ENCODE assay signal across 28 cellular contexts in genomic region chr14:69640931-69641330, GRCh38. TPM values are rescaled to one million over a fixed set of nuclear protein-coding genes. Genes with fewer than 3 reads are reported as not detected.
DNase-seq lines count a peak whose midpoint lies in the region; ATAC-seq and TF ChIP-seq lines count a peak whose summit lies in the region.
"Had no signal": no experiment of that assay in that cellular context is flagged by ENCODE, and none has a peak within 500 bp of the region (broad histone marks: within the 10 kb centered on the region; RNA-seq: fewer than 3 reads in every experiment).

No MANE protein-coding gene starts in this region.

- intact Hi-C loops in Calu3 (cut with micrococcal nuclease; ENCODE audit: unreplicated experiment), result no loop called here
- intact Hi-C loops in prostate gland (cut with DNase I), result no loop called here

- no peak overlapping the region for H3K4me3 Mint-ChIP-seq in T-helper 2 cell treated with Interferon-gamma antibody and Interleukin-4, amounts not matched to agents 5 μg/mL and 100 μg/mL, for 36 hours
- no peak overlapping the region for H3K4me3 Mint-ChIP-seq in Calu3 (ENCODE audit: low read depth, unreplicated experiment)
- no peak overlapping the region for H3K4me3 Mint-ChIP-seq in WTC11
- no peak overlapping the region for H3K4me3 Mint-ChIP-seq in memory B cell
- H3K4me3 Mint-ChIP-seq: neural crest cell; stimulated activated naive CD8-positive, alpha-beta T cell treated with anti-CD3 and anti-CD28 coated beads, Interleukin-15, amount 100 ng/mL, for 72 hours had no signal

- POLR2A ChIA-PET in WTC11 (lab: Charles Lee), result no interaction called here

- peak overlapping the region; percentile 6 for H3K27ac Mint-ChIP-seq in T-helper 2 cell treated with Interferon-gamma antibody and Interleukin-4, amounts not matched to agents 5 μg/mL and 100 μg/mL, for 36 hours
- H3K27ac Mint-ChIP-seq in Calu3 (ENCODE audit: unreplicated experiment) (peak overlapping the region; percentile 63), WTC11 (no peak overlapping the region), memory B cell (peak overlapping the region; percentile 92)
- H3K27ac Mint-ChIP-seq: stimulated activated naive CD8-positive, alpha-beta T cell treated with anti-CD3 and anti-CD28 coated beads, Interleukin-15, amount 100 ng/mL, for 72 hours had no signal

- H3K36me3 Mint-ChIP-seq in T-helper 2 cell treated with Interferon-gamma antibody and Interleukin-4, amounts not matched to agents 5 μg/mL and 100 μg/mL, for 36 hours (ENCODE audit: low read depth), result peaks cover 49% of the 10 kb centered on the region
- H3K36me3 Mint-ChIP-seq in Calu3 (ENCODE audit: insufficient read depth, unreplicated experiment) (peaks cover 32% of the 10 kb centered on the region), WTC11 (peaks cover 28% of the 10 kb centered on the region), memory B cell (peaks cover 34% of the 10 kb centered on the region)

- ATAC-seq in WTC11 (no peak), memory B cell (ENCODE audit: low read depth) (no peak), HG02884 (IDR thresholded peaks at IDR 0.05; ENCODE audit: unreplicated experiment) (no peak), HG03457 (IDR thresholded peaks at IDR 0.05; ENCODE audit: unreplicated experiment) (no peak)
- ATAC-seq: activated naive CD4-positive, alpha-beta T cell treated with anti-CD3 and anti-CD28 coated beads, Interleukin-2, amount 50 U/mL, for 72 hours; left cardiac atrium; PC-3; stimulated activated naive CD8-positive, alpha-beta T cell treated with anti-CD3 and anti-CD28 coated beads, Interleukin-15, amount 100 ng/mL, for 72 hours had no signal

- peaks cover 54% of the 10 kb centered on the region for H3K4me1 Mint-ChIP-seq in T-helper 2 cell treated with Interferon-gamma antibody and Interleukin-4, amounts not matched to agents 5 μg/mL and 100 μg/mL, for 36 hours (ENCODE audit: low read depth)
- H3K4me1 Mint-ChIP-seq in Calu3 (ENCODE audit: low read depth, unreplicated experiment) (peaks cover 70% of the 10 kb centered on the region), WTC11 (peaks cover 34% of the 10 kb centered on the region), memory B cell (peaks cover 61% of the 10 kb centered on the region)

- H3K36me3 ChIP-seq in prostate gland, result no peaks in the 10 kb centered on the region
- H3K36me3 ChIP-seq: MG63, thoracic aorta had no signal

- no peak for DNase-seq in T-helper 2 cell treated with Interferon-gamma antibody and Interleukin-4, amounts not matched to agents 5 μg/mL and 100 μg/mL, for 36 hours (ENCODE audit: low spot score)
- DNase-seq in T-helper 2 cell (no peak), Calu3 (no peak), WTC11 (ENCODE audit: low spot score) (no peak), memory B cell (ENCODE audit: low spot score in 2 of 2) (no peak), prostate gland (ENCODE audit: low spot score) (no peak)
- DNase-seq: activated CD4-positive, alpha-beta T cell treated with anti-CD3 and anti-CD28 coated beads for 48 hours; aorta; GOT3; left cardiac atrium; mammary epithelial cell; MG63; NCI-H1105; NCI-H1930; NCI-H524 treated with DMSO at 0.1 percent for 48 hours; NK-92 treated with Interleukin-12 subunit alpha and Interleukin-12 subunit beta, amount 100 ng/mL, for 24 hours; PC-3; small intestine; stimulated activated naive CD8-positive, alpha-beta T cell treated with anti-CD3 and anti-CD28 coated beads, Interleukin-15, amount 100 ng/mL, for 72 hours had no signal

- H3K27me3 Mint-ChIP-seq in T-helper 2 cell treated with Interferon-gamma antibody and Interleukin-4, amounts not matched to agents 5 μg/mL and 100 μg/mL, for 36 hours (ENCODE audit: low read depth), result no peaks in the 10 kb centered on the region
- H3K27me3 Mint-ChIP-seq in Calu3 (ENCODE audit: unreplicated experiment), result no peaks in the 10 kb centered on the region
- H3K27me3 Mint-ChIP-seq in WTC11 (ENCODE audit: low read depth), result no peaks in the 10 kb centered on the region; the same call in 1 of the 2 replicates
- H3K27me3 Mint-ChIP-seq in memory B cell, result no peaks in the 10 kb centered on the region
- H3K27me3 Mint-ChIP-seq: stimulated activated naive CD8-positive, alpha-beta T cell treated with anti-CD3 and anti-CD28 coated beads, Interleukin-15, amount 100 ng/mL, for 72 hours had no signal

- BruUV-seq in Calu3 (replicated peaks; lab: Mats Ljungman, UMichigan), result no TSS peak

- H3K4me1 ChIP-seq in prostate gland (replicated peaks), result peaks cover 18% of the 10 kb centered on the region

- H3K27me3 ChIP-seq in prostate gland (replicated peaks; ENCODE audit: insufficient read depth), result no peaks in the 10 kb centered on the region
- H3K27me3 ChIP-seq: hepatocyte, MG63 had no signal

- H3K9me3 Mint-ChIP-seq in T-helper 2 cell treated with Interferon-gamma antibody and Interleukin-4, amounts not matched to agents 5 μg/mL and 100 μg/mL, for 36 hours, result peaks cover 27% of the 10 kb centered on the region
- H3K9me3 Mint-ChIP-seq in Calu3 (ENCODE audit: low read depth, unreplicated experiment) (peaks cover 4% of the 10 kb centered on the region), WTC11 (peaks cover 30% of the 10 kb centered on the region), memory B cell (peaks cover 7% of the 10 kb centered on the region)

- TF ChIP-seq POLR2A in prostate gland (IDR thresholded peaks at IDR 0.05), result no peak

- no peak overlapping the region for H3K27ac ChIP-seq in prostate gland
- H3K27ac ChIP-seq: hepatocyte, KMS-11, parathyroid adenoma, SK-N-MC, thoracic aorta had no signal

- H3K9me3 ChIP-seq in prostate gland, result no peaks in the 10 kb centered on the region
- H3K9me3 ChIP-seq: thoracic aorta had no signal

- CTCF ChIA-PET in Calu3 (lab: Charles Lee), result no interaction called here
- CTCF ChIA-PET in WTC11 (lab: Charles Lee), result no interaction called here

- no peak for TF ChIP-seq CTCF in Calu3 (IDR thresholded peaks at IDR 0.05; ENCODE audit: unreplicated experiment)
- no peak for TF ChIP-seq CTCF in WTC11 (IDR thresholded peaks at IDR 0.05)
- no peak for TF ChIP-seq CTCF in prostate gland (IDR thresholded peaks at IDR 0.05)

- WGBS in prostate gland, result 97% methylated on average over 1 of the region's 1 CpG

- H3K4me3 ChIP-seq in prostate gland, result no peak overlapping the region
- H3K4me3 ChIP-seq: hepatocyte, MG63, SK-N-MC, thoracic aorta had no signal

TF ChIP-seq in WTC11, 78 proteins besides CTCF, POLR2A, EP300 and RAD21:
- TF ChIP-seq PRRX2 (CRISPR knock-in tag; IDR thresholded peaks at IDR 0.05) (no peak), ZNF317 (CRISPR knock-in tag; IDR thresholded peaks at IDR 0.05; ENCODE audit: borderline replicate concordance, low read depth) (peak; percentile 99)
TF ChIP-seq in WTC11: peak in this region for 1.

RNA-seq across cellular contexts. Expression of gene SUSD6, which starts 29.5 kb away (rescaled TPM):
- total RNA-seq in Calu3 (2022), result 44.7 and 45.5 TPM in 2 replicates
- 6.6 to 10.1 TPM (median 8.1 TPM) in 3 replicates for total RNA-seq in WTC11 (2021)
- total RNA-seq in prostate gland, result 10 to 100 TPM; 41.1 to 52.3 TPM
